ENCODE assay signal across 17 cellular contexts in genomic region chr21:27201197-27201596, GRCh38.
"Had no signal": no experiment of that assay in that cellular context is flagged by ENCODE, and none has a peak within 500 bp of the region (broad histone marks: within the 10 kb centered on the region; RNA-seq: fewer than 3 reads in every experiment).

No MANE protein-coding gene starts in this region.

- H3K27ac Mint-ChIP-seq: activated naive CD8-positive, alpha-beta T cell; nephron progenitor cell; T-cell had no signal

- H3K27me3 ChIP-seq: esophagus squamous epithelium, suprapubic skin, upper lobe of left lung had no signal

- ATAC-seq: activated CD4-positive, CD25-positive, alpha-beta regulatory T cell treated with anti-CD3 and anti-CD28 coated beads, Interleukin-2, amount 50 U/mL, for 24 hours; right cardiac atrium; stimulated activated naive CD8-positive, alpha-beta T cell treated with anti-CD3 and anti-CD28 coated beads, Interleukin-15, Interleukin-2, amounts not matched to agents 100 U/mL and 50 U/mL, for 24 hours; T-cell had no signal

- H3K4me3 ChIP-seq: esophagus squamous epithelium, prostate gland, suprapubic skin, upper lobe of left lung had no signal

- H3K4me1 ChIP-seq: esophagus squamous epithelium, prostate gland, suprapubic skin, upper lobe of left lung had no signal

- H3K9me3 Mint-ChIP-seq: nephron progenitor cell had no signal

- H3K27ac ChIP-seq: esophagus squamous epithelium, prostate gland, suprapubic skin, upper lobe of left lung had no signal

- H3K4me1 Mint-ChIP-seq: nephron progenitor cell, T-cell had no signal

- H3K36me3 ChIP-seq: esophagus squamous epithelium, prostate gland, suprapubic skin, upper lobe of left lung had no signal

- H3K27me3 Mint-ChIP-seq: activated naive CD8-positive, alpha-beta T cell; T-cell had no signal

- FAIRE-seq: endothelial cell of umbilical vein had no signal

- DNase-seq: activated CD4-positive, alpha-beta T cell treated with anti-CD3 and anti-CD28 coated beads, Interleukin-2, amount 50 U/mL, for 1 hour; activated CD8-positive, alpha-beta memory T cell treated with anti-CD3 and anti-CD28 coated beads for 24 hours; activated gamma-delta T cell treated with Interleukin-2 at 50 U/mL for 16 hours; amygdala; effector CD8-positive, alpha-beta T cell; esophagus squamous epithelium; nephron progenitor cell; right cardiac atrium; stimulated activated naive CD8-positive, alpha-beta T cell treated with anti-CD3 and anti-CD28 coated beads, Interleukin-15, Interleukin-2, amounts not matched to agents 100 U/mL and 50 U/mL, for 24 hours; T-cell; T-helper 9 cell; upper lobe of left lung had no signal

- H3K9me3 ChIP-seq: esophagus squamous epithelium, prostate gland, suprapubic skin, upper lobe of left lung had no signal

- H3K36me3 Mint-ChIP-seq: activated naive CD8-positive, alpha-beta T cell; T-cell had no signal

- H3K4me3 Mint-ChIP-seq: activated naive CD8-positive, alpha-beta T cell; nephron progenitor cell; T-cell had no signal
